ENCODE assay signal across 1 cellular context in the genomic region with DNA sequence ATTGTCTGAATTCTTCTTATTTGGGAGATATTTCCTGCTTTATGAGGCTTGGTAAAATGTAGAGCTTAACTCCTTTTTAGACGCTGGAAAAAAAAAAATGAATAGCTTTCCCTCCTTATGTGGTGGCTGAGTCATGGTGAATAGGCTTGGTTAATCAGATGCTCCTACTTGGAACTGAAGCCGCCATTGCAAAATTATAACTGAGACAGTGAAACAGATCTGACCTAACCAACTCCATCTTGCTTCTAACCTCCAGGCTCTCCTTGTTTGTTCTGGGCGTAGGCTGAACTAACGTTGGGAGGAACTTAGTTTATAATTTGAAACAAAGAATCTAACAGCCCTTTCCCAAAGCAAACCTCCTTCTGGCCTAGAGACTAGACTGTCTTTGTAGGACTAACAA.
TF ChIP-seq lines count a peak whose summit lies in the region.

No MANE protein-coding gene starts in this region.

TF ChIP-seq in GM23338, 12 proteins besides CTCF, POLR2A, EP300 and RAD21 (continued from another document):
- TF ChIP-seq, protein P1, sequence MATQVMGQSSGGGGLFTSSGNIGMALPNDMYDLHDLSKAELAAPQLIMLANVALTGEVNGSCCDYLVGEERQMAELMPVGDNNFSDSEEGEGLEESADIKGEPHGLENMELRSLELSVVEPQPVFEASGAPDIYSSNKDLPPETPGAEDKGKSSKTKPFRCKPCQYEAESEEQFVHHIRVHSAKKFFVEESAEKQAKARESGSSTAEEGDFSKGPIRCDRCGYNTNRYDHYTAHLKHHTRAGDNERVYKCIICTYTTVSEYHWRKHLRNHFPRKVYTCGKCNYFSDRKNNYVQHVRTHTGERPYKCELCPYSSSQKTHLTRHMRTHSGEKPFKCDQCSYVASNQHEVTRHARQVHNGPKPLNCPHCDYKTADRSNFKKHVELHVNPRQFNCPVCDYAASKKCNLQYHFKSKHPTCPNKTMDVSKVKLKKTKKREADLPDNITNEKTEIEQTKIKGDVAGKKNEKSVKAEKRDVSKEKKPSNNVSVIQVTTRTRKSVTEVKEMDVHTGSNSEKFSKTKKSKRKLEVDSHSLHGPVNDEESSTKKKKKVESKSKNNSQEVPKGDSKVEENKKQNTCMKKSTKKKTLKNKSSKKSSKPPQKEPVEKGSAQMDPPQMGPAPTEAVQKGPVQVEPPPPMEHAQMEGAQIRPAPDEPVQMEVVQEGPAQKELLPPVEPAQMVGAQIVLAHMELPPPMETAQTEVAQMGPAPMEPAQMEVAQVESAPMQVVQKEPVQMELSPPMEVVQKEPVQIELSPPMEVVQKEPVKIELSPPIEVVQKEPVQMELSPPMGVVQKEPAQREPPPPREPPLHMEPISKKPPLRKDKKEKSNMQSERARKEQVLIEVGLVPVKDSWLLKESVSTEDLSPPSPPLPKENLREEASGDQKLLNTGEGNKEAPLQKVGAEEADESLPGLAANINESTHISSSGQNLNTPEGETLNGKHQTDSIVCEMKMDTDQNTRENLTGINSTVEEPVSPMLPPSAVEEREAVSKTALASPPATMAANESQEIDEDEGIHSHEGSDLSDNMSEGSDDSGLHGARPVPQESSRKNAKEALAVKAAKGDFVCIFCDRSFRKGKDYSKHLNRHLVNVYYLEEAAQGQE (IDR thresholded peaks at IDR 0.05; ENCODE audit: unreplicated experiment): no peak
- no peak for TF ChIP-seq STAT1 (IDR thresholded peaks at IDR 0.05; ENCODE audit: unreplicated experiment)
- TF ChIP-seq JUNB (IDR thresholded peaks at IDR 0.05; ENCODE audit: unreplicated experiment): no peak
- TF ChIP-seq POLR2AphosphoS5 (IDR thresholded peaks at IDR 0.05; ENCODE audit: low read depth): no peak
- TF ChIP-seq, protein P2, sequence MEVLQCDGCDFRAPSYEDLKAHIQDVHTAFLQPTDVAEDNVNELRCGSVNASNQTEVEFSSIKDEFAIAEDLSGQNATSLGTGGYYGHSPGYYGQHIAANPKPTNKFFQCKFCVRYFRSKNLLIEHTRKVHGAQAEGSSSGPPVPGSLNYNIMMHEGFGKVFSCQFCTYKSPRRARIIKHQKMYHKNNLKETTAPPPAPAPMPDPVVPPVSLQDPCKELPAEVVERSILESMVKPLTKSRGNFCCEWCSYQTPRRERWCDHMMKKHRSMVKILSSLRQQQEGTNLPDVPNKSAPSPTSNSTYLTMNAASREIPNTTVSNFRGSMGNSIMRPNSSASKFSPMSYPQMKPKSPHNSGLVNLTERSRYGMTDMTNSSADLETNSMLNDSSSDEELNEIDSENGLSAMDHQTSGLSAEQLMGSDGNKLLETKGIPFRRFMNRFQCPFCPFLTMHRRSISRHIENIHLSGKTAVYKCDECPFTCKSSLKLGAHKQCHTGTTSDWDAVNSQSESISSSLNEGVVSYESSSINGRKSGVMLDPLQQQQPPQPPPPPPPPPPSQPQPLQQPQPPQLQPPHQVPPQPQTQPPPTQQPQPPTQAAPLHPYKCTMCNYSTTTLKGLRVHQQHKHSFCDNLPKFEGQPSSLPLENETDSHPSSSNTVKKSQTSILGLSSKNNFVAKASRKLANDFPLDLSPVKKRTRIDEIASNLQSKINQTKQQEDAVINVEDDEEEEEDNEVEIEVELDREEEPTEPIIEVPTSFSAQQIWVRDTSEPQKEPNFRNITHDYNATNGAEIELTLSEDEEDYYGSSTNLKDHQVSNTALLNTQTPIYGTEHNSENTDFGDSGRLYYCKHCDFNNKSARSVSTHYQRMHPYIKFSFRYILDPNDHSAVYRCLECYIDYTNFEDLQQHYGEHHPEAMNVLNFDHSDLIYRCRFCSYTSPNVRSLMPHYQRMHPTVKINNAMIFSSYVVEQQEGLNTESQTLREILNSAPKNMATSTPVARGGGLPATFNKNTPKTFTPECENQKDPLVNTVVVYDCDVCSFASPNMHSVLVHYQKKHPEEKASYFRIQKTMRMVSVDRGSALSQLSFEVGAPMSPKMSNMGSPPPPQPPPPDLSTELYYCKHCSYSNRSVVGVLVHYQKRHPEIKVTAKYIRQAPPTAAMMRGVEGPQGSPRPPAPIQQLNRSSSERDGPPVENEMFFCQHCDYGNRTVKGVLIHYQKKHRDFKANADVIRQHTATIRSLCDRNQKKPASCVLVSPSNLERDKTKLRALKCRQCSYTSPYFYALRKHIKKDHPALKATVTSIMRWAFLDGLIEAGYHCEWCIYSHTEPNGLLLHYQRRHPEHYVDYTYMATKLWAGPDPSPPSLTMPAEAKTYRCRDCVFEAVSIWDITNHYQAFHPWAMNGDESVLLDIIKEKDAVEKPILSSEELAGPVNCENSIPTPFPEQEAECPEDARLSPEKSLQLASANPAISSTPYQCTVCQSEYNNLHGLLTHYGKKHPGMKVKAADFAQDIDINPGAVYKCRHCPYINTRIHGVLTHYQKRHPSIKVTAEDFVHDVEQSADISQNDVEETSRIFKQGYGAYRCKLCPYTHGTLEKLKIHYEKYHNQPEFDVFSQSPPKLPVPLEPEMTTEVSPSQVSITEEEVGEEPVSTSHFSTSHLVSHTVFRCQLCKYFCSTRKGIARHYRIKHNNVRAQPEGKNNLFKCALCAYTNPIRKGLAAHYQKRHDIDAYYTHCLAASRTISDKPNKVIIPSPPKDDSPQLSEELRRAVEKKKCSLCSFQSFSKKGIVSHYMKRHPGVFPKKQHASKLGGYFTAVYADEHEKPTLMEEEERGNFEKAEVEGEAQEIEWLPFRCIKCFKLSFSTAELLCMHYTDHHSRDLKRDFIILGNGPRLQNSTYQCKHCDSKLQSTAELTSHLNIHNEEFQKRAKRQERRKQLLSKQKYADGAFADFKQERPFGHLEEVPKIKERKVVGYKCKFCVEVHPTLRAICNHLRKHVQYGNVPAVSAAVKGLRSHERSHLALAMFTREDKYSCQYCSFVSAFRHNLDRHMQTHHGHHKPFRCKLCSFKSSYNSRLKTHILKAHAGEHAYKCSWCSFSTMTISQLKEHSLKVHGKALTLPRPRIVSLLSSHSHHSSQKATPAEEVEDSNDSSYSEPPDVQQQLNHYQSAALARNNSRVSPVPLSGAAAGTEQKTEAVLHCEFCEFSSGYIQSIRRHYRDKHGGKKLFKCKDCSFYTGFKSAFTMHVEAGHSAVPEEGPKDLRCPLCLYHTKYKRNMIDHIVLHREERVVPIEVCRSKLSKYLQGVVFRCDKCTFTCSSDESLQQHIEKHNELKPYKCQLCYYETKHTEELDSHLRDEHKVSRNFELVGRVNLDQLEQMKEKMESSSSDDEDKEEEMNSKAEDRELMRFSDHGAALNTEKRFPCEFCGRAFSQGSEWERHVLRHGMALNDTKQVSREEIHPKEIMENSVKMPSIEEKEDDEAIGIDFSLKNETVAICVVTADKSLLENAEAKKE (CRISPR knock-in tag; IDR thresholded peaks at IDR 0.05): no peak
- TF ChIP-seq NANOG (IDR thresholded peaks at IDR 0.05; ENCODE audit: borderline replicate concordance): no peak
- no peak for TF ChIP-seq ZNF331 (CRISPR knock-in tag; IDR thresholded peaks at IDR 0.05; ENCODE audit: low read depth)
- no peak for TF ChIP-seq CREB1 (CRISPR knock-in tag; IDR thresholded peaks at IDR 0.05; ENCODE audit: low read depth)
